1 cellular context compared by ENCODE assay signal in genomic region chr15:79009388-79009787, GRCh38.
TF ChIP-seq lines count a peak whose summit lies in the region.

No MANE protein-coding gene starts in this region.

TF ChIP-seq in WTC11, 78 proteins besides CTCF, POLR2A, EP300 and RAD21 (continued from another document):
- TF ChIP-seq PRDM15 (CRISPR knock-in tag; IDR thresholded peaks at IDR 0.05) = no peak
- TF ChIP-seq ESRRA (CRISPR knock-in tag; IDR thresholded peaks at IDR 0.05; ENCODE audit: borderline replicate concordance) = no peak
- no peak for TF ChIP-seq MAX (CRISPR knock-in tag; IDR thresholded peaks at IDR 0.05)
- TF ChIP-seq IRF2 (CRISPR knock-in tag; IDR thresholded peaks at IDR 0.05; ENCODE audit: borderline replicate concordance, low read depth) = no peak
- TF ChIP-seq EMX1 (CRISPR knock-in tag; IDR thresholded peaks at IDR 0.05) = no peak
- TF ChIP-seq, protein P1, sequence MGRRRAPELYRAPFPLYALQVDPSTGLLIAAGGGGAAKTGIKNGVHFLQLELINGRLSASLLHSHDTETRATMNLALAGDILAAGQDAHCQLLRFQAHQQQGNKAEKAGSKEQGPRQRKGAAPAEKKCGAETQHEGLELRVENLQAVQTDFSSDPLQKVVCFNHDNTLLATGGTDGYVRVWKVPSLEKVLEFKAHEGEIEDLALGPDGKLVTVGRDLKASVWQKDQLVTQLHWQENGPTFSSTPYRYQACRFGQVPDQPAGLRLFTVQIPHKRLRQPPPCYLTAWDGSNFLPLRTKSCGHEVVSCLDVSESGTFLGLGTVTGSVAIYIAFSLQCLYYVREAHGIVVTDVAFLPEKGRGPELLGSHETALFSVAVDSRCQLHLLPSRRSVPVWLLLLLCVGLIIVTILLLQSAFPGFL (CRISPR knock-in tag; IDR thresholded peaks at IDR 0.05; ENCODE audit: borderline replicate concordance) = no peak
- TF ChIP-seq, protein P2, sequence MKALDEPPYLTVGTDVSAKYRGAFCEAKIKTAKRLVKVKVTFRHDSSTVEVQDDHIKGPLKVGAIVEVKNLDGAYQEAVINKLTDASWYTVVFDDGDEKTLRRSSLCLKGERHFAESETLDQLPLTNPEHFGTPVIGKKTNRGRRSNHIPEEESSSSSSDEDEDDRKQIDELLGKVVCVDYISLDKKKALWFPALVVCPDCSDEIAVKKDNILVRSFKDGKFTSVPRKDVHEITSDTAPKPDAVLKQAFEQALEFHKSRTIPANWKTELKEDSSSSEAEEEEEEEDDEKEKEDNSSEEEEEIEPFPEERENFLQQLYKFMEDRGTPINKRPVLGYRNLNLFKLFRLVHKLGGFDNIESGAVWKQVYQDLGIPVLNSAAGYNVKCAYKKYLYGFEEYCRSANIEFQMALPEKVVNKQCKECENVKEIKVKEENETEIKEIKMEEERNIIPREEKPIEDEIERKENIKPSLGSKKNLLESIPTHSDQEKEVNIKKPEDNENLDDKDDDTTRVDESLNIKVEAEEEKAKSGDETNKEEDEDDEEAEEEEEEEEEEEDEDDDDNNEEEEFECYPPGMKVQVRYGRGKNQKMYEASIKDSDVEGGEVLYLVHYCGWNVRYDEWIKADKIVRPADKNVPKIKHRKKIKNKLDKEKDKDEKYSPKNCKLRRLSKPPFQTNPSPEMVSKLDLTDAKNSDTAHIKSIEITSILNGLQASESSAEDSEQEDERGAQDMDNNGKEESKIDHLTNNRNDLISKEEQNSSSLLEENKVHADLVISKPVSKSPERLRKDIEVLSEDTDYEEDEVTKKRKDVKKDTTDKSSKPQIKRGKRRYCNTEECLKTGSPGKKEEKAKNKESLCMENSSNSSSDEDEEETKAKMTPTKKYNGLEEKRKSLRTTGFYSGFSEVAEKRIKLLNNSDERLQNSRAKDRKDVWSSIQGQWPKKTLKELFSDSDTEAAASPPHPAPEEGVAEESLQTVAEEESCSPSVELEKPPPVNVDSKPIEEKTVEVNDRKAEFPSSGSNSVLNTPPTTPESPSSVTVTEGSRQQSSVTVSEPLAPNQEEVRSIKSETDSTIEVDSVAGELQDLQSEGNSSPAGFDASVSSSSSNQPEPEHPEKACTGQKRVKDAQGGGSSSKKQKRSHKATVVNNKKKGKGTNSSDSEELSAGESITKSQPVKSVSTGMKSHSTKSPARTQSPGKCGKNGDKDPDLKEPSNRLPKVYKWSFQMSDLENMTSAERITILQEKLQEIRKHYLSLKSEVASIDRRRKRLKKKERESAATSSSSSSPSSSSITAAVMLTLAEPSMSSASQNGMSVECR (CRISPR knock-in tag; IDR thresholded peaks at IDR 0.05; ENCODE audit: borderline replicate concordance) = no peak
- no peak for TF ChIP-seq TEAD1 (CRISPR knock-in tag; IDR thresholded peaks at IDR 0.05)
- no peak for TF ChIP-seq JUN (CRISPR knock-in tag; IDR thresholded peaks at IDR 0.05)
- no peak for TF ChIP-seq ZNF423 (CRISPR knock-in tag; IDR thresholded peaks at IDR 0.05)
- TF ChIP-seq GRHL2 (CRISPR knock-in tag; IDR thresholded peaks at IDR 0.05; ENCODE audit: insufficient replicate concordance, severe bottlenecking) = no peak
- TF ChIP-seq FOXK1 (CRISPR knock-in tag; IDR thresholded peaks at IDR 0.05) = no peak
